In the genomic region with DNA sequence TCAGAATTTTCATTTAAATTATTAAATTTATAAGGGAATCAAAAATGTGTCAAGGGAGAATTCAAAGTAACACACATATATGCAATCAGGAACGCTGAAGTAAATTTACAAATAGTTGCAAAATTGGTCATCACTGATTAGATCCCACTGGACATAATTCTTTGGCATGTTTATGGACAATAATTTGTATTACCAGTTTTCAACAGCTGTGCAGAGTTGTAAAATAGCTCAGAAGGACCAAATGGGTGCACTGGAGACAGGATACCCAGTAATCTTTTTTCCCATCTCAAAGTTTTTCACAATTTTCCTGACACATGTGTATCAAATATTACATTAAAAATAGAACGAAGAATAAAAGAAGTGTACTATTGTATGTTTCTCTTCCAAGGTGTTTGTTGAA, we compare ENCODE assay signal across 16 cellular contexts. TPM values are rescaled to one million over a fixed set of nuclear protein-coding genes. Genes with fewer than 3 reads are reported as not detected.
DNase-seq lines count a peak whose midpoint lies in the region; ATAC-seq and TF ChIP-seq lines count a peak whose summit lies in the region.
"Had no signal": no experiment of that assay in that cellular context is flagged by ENCODE, and none has a peak within 500 bp of the region (broad histone marks: within the 10 kb centered on the region; RNA-seq: fewer than 3 reads in every experiment).

No MANE protein-coding gene starts in this region.

- H3K4me3 Mint-ChIP-seq in memory B cell = no peak overlapping the region
- no peak overlapping the region for H3K4me3 Mint-ChIP-seq in stimulated activated memory B cell treated with anti-CD40 and anti-IgM and Interleukin-4, amounts not matched to agents 10 μg/mL and 1 μg/mL and 100 μg/mL, for 72 hours
- H3K4me3 Mint-ChIP-seq: CD4-positive, CD25-positive, alpha-beta regulatory T cell; CD8-positive, alpha-beta T cell had no signal

- H3K9me3 ChIP-seq in right lobe of liver = no peaks in the 10 kb centered on the region
- H3K9me3 ChIP-seq: BLaER1, Caco-2 had no signal

- H3K4me1 ChIP-seq in right lobe of liver = peaks cover 0 to 17% (median 8%) of the 10 kb centered on the region in 4 donors
- H3K4me1 ChIP-seq: BLaER1, Caco-2 had no signal

- 88% methylated on average over 2 of the region's 2 CpGs for WGBS in right lobe of liver (ENCODE audit: insufficient coverage, low coverage, low lambda C conversion rate, missing lambda C conversion rate)

- intact Hi-C loops in right lobe of liver (cut with DNase I) = no loop called here

- no peak for TF ChIP-seq POLR2A in right lobe of liver (IDR thresholded peaks at IDR 0.05)

- H3K36me3 ChIP-seq in right lobe of liver = no peaks in the 10 kb centered on the region
- H3K36me3 ChIP-seq: BLaER1 had no signal

- ATAC-seq in memory B cell (ENCODE audit: low read depth) (no peak), right lobe of liver (no peak), HG03565 (IDR thresholded peaks at IDR 0.05; ENCODE audit: unreplicated experiment) (no peak)
- ATAC-seq in stimulated activated memory B cell treated with anti-CD40 and anti-IgM and Interleukin-4, amounts not matched to agents 10 μg/mL and 1 μg/mL and 100 μg/mL, for 72 hours = no peak
- ATAC-seq: CD8-positive, alpha-beta T cell had no signal

- H3K4me3 ChIP-seq in right lobe of liver = no peak overlapping the region
- H3K4me3 ChIP-seq: BLaER1 had no signal

- no peak for TF ChIP-seq CTCF in right lobe of liver (IDR thresholded peaks at IDR 0.05)

- no peaks in the 10 kb centered on the region for H3K27me3 Mint-ChIP-seq in memory B cell
- no peaks in the 10 kb centered on the region for H3K27me3 Mint-ChIP-seq in stimulated activated memory B cell treated with anti-CD40 and anti-IgM and Interleukin-4, amounts not matched to agents 10 μg/mL and 1 μg/mL and 100 μg/mL, for 72 hours

- H3K4me1 Mint-ChIP-seq in memory B cell = peaks cover 19% of the 10 kb centered on the region
- peaks cover 26% of the 10 kb centered on the region for H3K4me1 Mint-ChIP-seq in stimulated activated memory B cell treated with anti-CD40 and anti-IgM and Interleukin-4, amounts not matched to agents 10 μg/mL and 1 μg/mL and 100 μg/mL, for 72 hours

- H3K9me3 Mint-ChIP-seq in memory B cell = no peaks in the 10 kb centered on the region
- no peaks in the 10 kb centered on the region for H3K9me3 Mint-ChIP-seq in stimulated activated memory B cell treated with anti-CD40 and anti-IgM and Interleukin-4, amounts not matched to agents 10 μg/mL and 1 μg/mL and 100 μg/mL, for 72 hours
- H3K9me3 Mint-ChIP-seq: CD4-positive, CD25-positive, alpha-beta regulatory T cell; CD8-positive, alpha-beta T cell had no signal

- H3K27ac Mint-ChIP-seq in memory B cell = peak overlapping the region; percentile 43
- peak overlapping the region; percentile 69 for H3K27ac Mint-ChIP-seq in stimulated activated memory B cell treated with anti-CD40 and anti-IgM and Interleukin-4, amounts not matched to agents 10 μg/mL and 1 μg/mL and 100 μg/mL, for 72 hours
- H3K27ac Mint-ChIP-seq: CD4-positive, CD25-positive, alpha-beta regulatory T cell; CD8-positive, alpha-beta T cell had no signal

- no peaks in the 10 kb centered on the region for H3K27me3 ChIP-seq in right lobe of liver
- H3K27me3 ChIP-seq: BLaER1 had no signal

- DNase-seq in LHCN-M2 (ENCODE audit: low read depth) = peak; percentile 13
- DNase-seq in memory B cell (ENCODE audit: low spot score in 2 of 2) = no peak
- no peak for DNase-seq in right lobe of liver
- no peak for DNase-seq in NCI-H2081 treated with DMSO at 0.1 percent for 48 hours (lab: John Stamatoyannopoulos, UW)
- DNase-seq: Caco-2; CD4-positive, CD25-positive, alpha-beta regulatory T cell; CD8-positive, alpha-beta T cell; DMS153; DND-41; GOT3; HCEC 1CT had no signal

- no peak overlapping the region for H3K27ac ChIP-seq in right lobe of liver
- H3K27ac ChIP-seq: BLaER1, C4-2B had no signal

- peaks cover 23% of the 10 kb centered on the region for H3K36me3 Mint-ChIP-seq in memory B cell
- H3K36me3 Mint-ChIP-seq in stimulated activated memory B cell treated with anti-CD40 and anti-IgM and Interleukin-4, amounts not matched to agents 10 μg/mL and 1 μg/mL and 100 μg/mL, for 72 hours = peaks cover 21% of the 10 kb centered on the region
- H3K36me3 Mint-ChIP-seq: CD4-positive, CD25-positive, alpha-beta regulatory T cell had no signal

RNA-seq across cellular contexts. Expression of a gene that starts 4.1 kb away (rescaled TPM):
- total RNA-seq in LHCN-M2 (2014; rRNA removed) = 2.0 and 3.7 TPM in 2 replicates
- polyA plus RNA-seq in LHCN-M2 (2012) = 0.23 TPM
- 10 to 100 TPM in 1 of 6 experiments, 1 to 10 TPM in 5; 1.2 to 10.0 (median 3.8) TPM for total RNA-seq in right lobe of liver
- total RNA-seq: A172; Caco-2; CD4-positive, CD25-positive, alpha-beta regulatory T cell; CD8-positive, alpha-beta T cell had no signal
- polyA plus RNA-seq: CD4-positive, CD25-positive, alpha-beta regulatory T cell had no signal
